In genomic region chr2:216693414-216694100, GRCh38 we compare ENCODE assay signal across 8 cellular contexts. TPM values are rescaled to one million over a fixed set of nuclear protein-coding genes. Genes with fewer than 3 reads are reported as not detected.
A peak's percentile ranks its signal among the peaks of the same experiment; 100 is the strongest.
DNase-seq lines count a peak whose midpoint lies in the region; ATAC-seq and TF ChIP-seq lines count a peak whose summit lies in the region.

No MANE protein-coding gene starts in this region.

- H3K4me3 Mint-ChIP-seq in activated CD4-positive, alpha-beta T cell treated with anti-CD3 and anti-CD28 coated beads for 36 hours, result peak overlapping the region; percentile 74
- H3K4me3 Mint-ChIP-seq in activated CD4-positive, alpha-beta memory T cell treated with anti-CD3 and anti-CD28 coated beads for 36 hours, result peak overlapping the region; percentile 40

- no peak for TF ChIP-seq CTCF in suprapubic skin (IDR thresholded peaks at IDR 0.05)

- H3K27me3 Mint-ChIP-seq in activated CD4-positive, alpha-beta T cell treated with anti-CD3 and anti-CD28 coated beads for 36 hours, result peaks cover 60% of the 10 kb centered on the region
- peaks cover 57% of the 10 kb centered on the region for H3K27me3 Mint-ChIP-seq in activated CD4-positive, alpha-beta memory T cell treated with anti-CD3 and anti-CD28 coated beads for 36 hours

- DNase-seq in activated CD4-positive, alpha-beta T cell treated with anti-CD3 and anti-CD28 coated beads for 36 hours, result no peak
- no peak for DNase-seq in activated CD4-positive, alpha-beta T cell treated with anti-CD3 and anti-CD28 coated beads for 4 hours
- DNase-seq in activated CD4-positive, alpha-beta memory T cell treated with anti-CD3 and anti-CD28 coated beads for 36 hours, result no peak
- no peak for DNase-seq in suprapubic skin (ENCODE audit: low spot score in 2 of 2)
- DNase-seq in AG20443 (ENCODE audit: low spot score), result no peak
- no peak for DNase-seq in T-helper 9 cell

- POLR2A ChIA-PET in activated CD4-positive, alpha-beta T cell treated with anti-CD3 and anti-CD28 coated beads for 36 hours (lab: Charles Lee), result no interaction called here
- POLR2A ChIA-PET in activated CD4-positive, alpha-beta memory T cell treated with anti-CD3 and anti-CD28 coated beads for 36 hours (lab: Charles Lee), result no interaction called here

- intact Hi-C loops in activated CD4-positive, alpha-beta T cell treated with anti-CD3 and anti-CD28 coated beads for 36 hours (cut with DNase I, micrococcal nuclease), result loop anchor here (2.0 to 10.0 kb wide), 7 partner anchors 61 to 1064 kb away; partner anchors contain the start of gene IGFBP2 (in 2 of the 2)
- intact Hi-C loops in activated CD4-positive, alpha-beta memory T cell treated with anti-CD3 and anti-CD28 coated beads for 36 hours (cut with micrococcal nuclease), result loop anchor here (5.0 to 10.0 kb wide), 2 partner anchors 921 to 1064 kb away; no protein-coding TSS in a partner anchor

- H3K9me3 Mint-ChIP-seq in activated CD4-positive, alpha-beta T cell treated with anti-CD3 and anti-CD28 coated beads for 36 hours (ENCODE audit: low read depth), result no peaks in the 10 kb centered on the region
- H3K9me3 Mint-ChIP-seq in activated CD4-positive, alpha-beta memory T cell treated with anti-CD3 and anti-CD28 coated beads for 36 hours, result no peaks in the 10 kb centered on the region

- H3K36me3 ChIP-seq in iPS-15b (ENCODE audit: control insufficient read depth, insufficient read depth, low read length) (no peaks in the 10 kb centered on the region), suprapubic skin (no peaks in the 10 kb centered on the region)

- H3K9me3 ChIP-seq in iPS-15b (ENCODE audit: control insufficient read depth, insufficient read depth, low read length) (no peaks in the 10 kb centered on the region), suprapubic skin (no peaks in the 10 kb centered on the region)

- H3K27ac ChIP-seq in suprapubic skin, result peak overlapping the region; percentile 91

- peaks cover 44% of the 10 kb centered on the region for H3K27me3 ChIP-seq in iPS-15b (ENCODE audit: control insufficient read depth, insufficient read depth, low read length)
- peaks cover 15% of the 10 kb centered on the region for H3K27me3 ChIP-seq in suprapubic skin

- CTCF ChIA-PET in activated CD4-positive, alpha-beta T cell treated with anti-CD3 and anti-CD28 coated beads for 36 hours (lab: Charles Lee), result interaction anchor here (0.5 to 2.3 kb wide), 7 partner anchors 10 to 951 kb away, joined by 3 to 8 read pairs (median 4); no protein-coding TSS in a partner anchor
- CTCF ChIA-PET in activated CD4-positive, alpha-beta memory T cell treated with anti-CD3 and anti-CD28 coated beads for 36 hours (lab: Charles Lee), result interaction anchor here (1.2 to 2.4 kb wide), 3 partner anchors 9 to 1019 kb away, joined by 5 to 10 read pairs (median 6); no protein-coding TSS in a partner anchor

- no peak for TF ChIP-seq POLR2A in suprapubic skin (IDR thresholded peaks at IDR 0.05)

- H3K36me3 Mint-ChIP-seq in activated CD4-positive, alpha-beta T cell treated with anti-CD3 and anti-CD28 coated beads for 36 hours (ENCODE audit: low read depth), result no peaks in the 10 kb centered on the region
- no peaks in the 10 kb centered on the region for H3K36me3 Mint-ChIP-seq in activated CD4-positive, alpha-beta memory T cell treated with anti-CD3 and anti-CD28 coated beads for 36 hours

- 3% methylated on average over 15 of the region's 15 CpGs for WGBS in suprapubic skin

- peaks cover 32% of the 10 kb centered on the region for H3K4me1 Mint-ChIP-seq in activated CD4-positive, alpha-beta T cell treated with anti-CD3 and anti-CD28 coated beads for 36 hours
- peaks cover 25% of the 10 kb centered on the region for H3K4me1 Mint-ChIP-seq in activated CD4-positive, alpha-beta memory T cell treated with anti-CD3 and anti-CD28 coated beads for 36 hours (ENCODE audit: low read depth)

- no peak overlapping the region for H3K27ac Mint-ChIP-seq in activated CD4-positive, alpha-beta T cell treated with anti-CD3 and anti-CD28 coated beads for 36 hours
- H3K27ac Mint-ChIP-seq in activated CD4-positive, alpha-beta memory T cell treated with anti-CD3 and anti-CD28 coated beads for 36 hours, result no peak overlapping the region

- no peak for ATAC-seq in activated CD4-positive, alpha-beta T cell treated with anti-CD3 and anti-CD28 coated beads for 36 hours
- ATAC-seq in GM18502 (IDR thresholded peaks at IDR 0.05; ENCODE audit: poor library complexity, unreplicated experiment), result no peak

- H3K4me1 ChIP-seq in iPS-15b (ENCODE audit: control insufficient read depth, insufficient read depth, low read length) (peaks cover 10% of the 10 kb centered on the region), suprapubic skin (peaks cover 83% of the 10 kb centered on the region)

- peak overlapping the region; percentile 44 for H3K4me3 ChIP-seq in iPS-15b (ENCODE audit: low read depth, low read length)
- peak overlapping the region; percentile 73 for H3K4me3 ChIP-seq in suprapubic skin

- TF ChIP-seq EP300 in suprapubic skin (IDR thresholded peaks at IDR 0.05), result no peak

- no peak overlapping the region for H3K9ac ChIP-seq in iPS-15b (ENCODE audit: low read depth, low read length)

RNA-seq across cellular contexts. Expression of gene IGFBP5, which starts 1.8 kb away (rescaled TPM):
- total RNA-seq in activated CD4-positive, alpha-beta T cell treated with anti-CD3 and anti-CD28 coated beads for 36 hours, result not detected
- total RNA-seq in activated CD4-positive, alpha-beta memory T cell treated with anti-CD3 and anti-CD28 coated beads for 36 hours, result not detected
- 100 to 1,000 TPM in 3 of 4 donors, 10 to 100 TPM in 1; 79.1 to 424 (median 163) TPM for total RNA-seq in suprapubic skin

Comparison
In these comparisons a context has a peak if more than half of its experiments do, and no peak if none do; other contexts are left out.
1. RNA of gene IGFBP5, which starts 1.8 kb away (total RNA-seq): 79.1 to 424 TPM in suprapubic skin; not detected in activated CD4-positive, alpha-beta T cell treated with anti-CD3 and anti-CD28 coated beads for 36 hours and not detected in activated CD4-positive, alpha-beta memory T cell treated with anti-CD3 and anti-CD28 coated beads for 36 hours; every median in the first group is over 10 times any median in the second.